In genomic region chr18:23981369-23981768, GRCh38 we compare ENCODE assay signal across 8 cellular contexts. TPM values are rescaled to one million over a fixed set of nuclear protein-coding genes. Genes with fewer than 3 reads are reported as not detected.
DNase-seq lines count a peak whose midpoint lies in the region; ATAC-seq and TF ChIP-seq lines count a peak whose summit lies in the region.

No MANE protein-coding gene starts in this region.

- H3K4me1 Mint-ChIP-seq in HFFc6 (ENCODE audit: low read depth) (peaks cover 18% of the 10 kb centered on the region), endothelial cell (ENCODE audit: unreplicated experiment) (no peaks in the 10 kb centered on the region)
- H3K4me1 Mint-ChIP-seq in natural killer cell treated with Interleukin-12 subunit alpha and Interleukin-12 subunit beta and Interleukin-15 and Interleukin-18, amount 100 ng/mL, for 72 hours (ENCODE audit: low read depth in 2 of 2): peaks cover 15 to 23% of the 10 kb centered on the region in 2 donors
- H3K4me1 Mint-ChIP-seq in activated CD8-positive, alpha-beta T cell treated with anti-CD3 and anti-CD28 coated beads, Interleukin-2, amount 10 ng/mL, durations not matched to agents 7 days and 5 days (ENCODE audit: low read depth): peaks cover 35% of the 10 kb centered on the region

- H3K27me3 Mint-ChIP-seq in HFFc6 (ENCODE audit: insufficient read depth) (peaks cover 4% of the 10 kb centered on the region), endothelial cell (ENCODE audit: unreplicated experiment) (peaks cover 5% of the 10 kb centered on the region)
- peaks cover 19 to 26% of the 10 kb centered on the region in 2 donors for H3K27me3 Mint-ChIP-seq in natural killer cell treated with Interleukin-12 subunit alpha and Interleukin-12 subunit beta and Interleukin-15 and Interleukin-18, amount 100 ng/mL, for 72 hours
- H3K27me3 Mint-ChIP-seq in activated CD8-positive, alpha-beta T cell treated with anti-CD3 and anti-CD28 coated beads, Interleukin-2, amount 10 ng/mL, durations not matched to agents 7 days and 5 days (ENCODE audit: low read depth): no peaks in the 10 kb centered on the region

- H3K4me3 Mint-ChIP-seq in HFFc6: no peak overlapping the region
- no peak overlapping the region for H3K4me3 Mint-ChIP-seq in endothelial cell (ENCODE audit: unreplicated experiment)
- H3K4me3 Mint-ChIP-seq in natural killer cell treated with Interleukin-12 subunit alpha and Interleukin-12 subunit beta and Interleukin-15 and Interleukin-18, amount 100 ng/mL, for 72 hours: no peak overlapping the region
- H3K4me3 Mint-ChIP-seq in activated CD8-positive, alpha-beta T cell treated with anti-CD3 and anti-CD28 coated beads, Interleukin-2, amount 10 ng/mL, durations not matched to agents 7 days and 5 days: no peak overlapping the region

- peaks cover 5% of the 10 kb centered on the region for H3K9me3 Mint-ChIP-seq in HFFc6
- no peaks in the 10 kb centered on the region for H3K9me3 Mint-ChIP-seq in endothelial cell (ENCODE audit: unreplicated experiment)
- H3K9me3 Mint-ChIP-seq in natural killer cell treated with Interleukin-12 subunit alpha and Interleukin-12 subunit beta and Interleukin-15 and Interleukin-18, amount 100 ng/mL, for 72 hours: peaks cover 4% of the 10 kb centered on the region
- peaks cover 5% of the 10 kb centered on the region for H3K9me3 Mint-ChIP-seq in activated CD8-positive, alpha-beta T cell treated with anti-CD3 and anti-CD28 coated beads, Interleukin-2, amount 10 ng/mL, durations not matched to agents 7 days and 5 days (ENCODE audit: insufficient read depth)

- 0 out of 2 replicates have a peak, but pooled peaks cover 4% of the 10 kb centered on the region for H3K36me3 Mint-ChIP-seq in HFFc6 (ENCODE audit: low read depth)
- H3K36me3 Mint-ChIP-seq in endothelial cell (ENCODE audit: low read depth, unreplicated experiment): no peaks in the 10 kb centered on the region
- peaks cover 13% of the 10 kb centered on the region for H3K36me3 Mint-ChIP-seq in natural killer cell treated with Interleukin-12 subunit alpha and Interleukin-12 subunit beta and Interleukin-15 and Interleukin-18, amount 100 ng/mL, for 72 hours
- peaks cover 16% of the 10 kb centered on the region for H3K36me3 Mint-ChIP-seq in activated CD8-positive, alpha-beta T cell treated with anti-CD3 and anti-CD28 coated beads, Interleukin-2, amount 10 ng/mL, durations not matched to agents 7 days and 5 days (ENCODE audit: low read depth)

- ATAC-seq in GM18499 (IDR thresholded peaks at IDR 0.05; ENCODE audit: insufficient read depth, unreplicated experiment): peak; percentile 64
- peak; percentile 96 for ATAC-seq in GM21447 (IDR thresholded peaks at IDR 0.05; ENCODE audit: unreplicated experiment)
- ATAC-seq in HG03442 (IDR thresholded peaks at IDR 0.05; ENCODE audit: unreplicated experiment): peak; percentile 91
- no peak for ATAC-seq in natural killer cell treated with Interleukin-12 subunit alpha and Interleukin-12 subunit beta and Interleukin-15 and Interleukin-18, amount 100 ng/mL, for 72 hours
- ATAC-seq in activated CD8-positive, alpha-beta T cell treated with anti-CD3 and anti-CD28 coated beads, Interleukin-2, amount 10 ng/mL, durations not matched to agents 7 days and 5 days: no peak

- POLR2A ChIA-PET in activated CD8-positive, alpha-beta T cell treated with anti-CD3 and anti-CD28 coated beads, Interleukin-2, amount 10 ng/mL, durations not matched to agents 7 days and 5 days (lab: Charles Lee): no interaction called here

- CTCF ChIA-PET in activated CD8-positive, alpha-beta T cell treated with anti-CD3 and anti-CD28 coated beads, Interleukin-2, amount 10 ng/mL, durations not matched to agents 7 days and 5 days (lab: Charles Lee): interaction anchor here (1.1 to 2.5 kb wide), 2 partner anchors 9 to 10 kb away, joined by 3 to 11 read pairs; no protein-coding TSS in a partner anchor

- TF ChIP-seq CTCF in HFFc6 (IDR thresholded peaks at IDR 0.05) (no peak), endothelial cell (IDR thresholded peaks at IDR 0.05; ENCODE audit: unreplicated experiment) (no peak)

- DNase-seq in left kidney (ENCODE audit: low read depth, low spot score) (peak; percentile 70), HFFc6 (no peak), endothelial cell (ENCODE audit: low spot score) (no peak)
- no peak for DNase-seq in natural killer cell treated with Interleukin-12 subunit alpha and Interleukin-12 subunit beta and Interleukin-15 and Interleukin-18, amount 100 ng/mL, for 72 hours (ENCODE audit: low spot score)
- DNase-seq in activated CD8-positive, alpha-beta T cell treated with anti-CD3 and anti-CD28 coated beads, Interleukin-2, amount 10 ng/mL, durations not matched to agents 7 days and 5 days: no peak

- no peak overlapping the region; the same call in 1 of the 2 replicates for H3K27ac Mint-ChIP-seq in HFFc6
- no peak overlapping the region for H3K27ac Mint-ChIP-seq in endothelial cell (ENCODE audit: unreplicated experiment)
- H3K27ac Mint-ChIP-seq in natural killer cell treated with Interleukin-12 subunit alpha and Interleukin-12 subunit beta and Interleukin-15 and Interleukin-18, amount 100 ng/mL, for 72 hours: no peak overlapping the region
- no peak overlapping the region for H3K27ac Mint-ChIP-seq in activated CD8-positive, alpha-beta T cell treated with anti-CD3 and anti-CD28 coated beads, Interleukin-2, amount 10 ng/mL, durations not matched to agents 7 days and 5 days

RNA-seq across cellular contexts. Expression of gene TTC39C, which starts 33.2 kb away (rescaled TPM):
- total RNA-seq in HFFc6 (2021; fragmentation: NEBNext Ultra II Directional; extraction: Animal tissue kit (Norgen Biotek cat#: 25700)): 10 to 100 TPM; 10.1 to 21.3 (median 17.4) TPM
- total RNA-seq in endothelial cell (ENCODE audit: unreplicated experiment): 14.3 TPM
- total RNA-seq in natural killer cell treated with Interleukin-12 subunit alpha and Interleukin-12 subunit beta and Interleukin-15 and Interleukin-18, amount 100 ng/mL, for 72 hours: 10 to 100 TPM; 54.8 to 69.7 TPM
- 10 to 100 TPM; 71.5 to 72.2 TPM for total RNA-seq in activated CD8-positive, alpha-beta T cell treated with anti-CD3 and anti-CD28 coated beads, Interleukin-2, amount 10 ng/mL, durations not matched to agents 7 days and 5 days

Comparison
In these comparisons a context has a peak if more than half of its experiments do, and no peak if none do; other contexts are left out.
1. ATAC-seq: peak in GM18499 (single experiment), GM21447 (single experiment) and HG03442 (single experiment); none in natural killer cell treated with Interleukin-12 subunit alpha and Interleukin-12 subunit beta and Interleukin-15 and Interleukin-18, amount 100 ng/mL, for 72 hours (0 of 2) and activated CD8-positive, alpha-beta T cell treated with anti-CD3 and anti-CD28 coated beads, Interleukin-2, amount 10 ng/mL, durations not matched to agents 7 days and 5 days (single experiment).